ENCODE assay signal across 23 cellular contexts in genomic region chr4:55002431-55002830, GRCh38.
DNase-seq lines count a peak whose midpoint lies in the region; ATAC-seq, FAIRE-seq and TF ChIP-seq lines count a peak whose summit lies in the region.
"Had no signal": no experiment of that assay in that cellular context is flagged by ENCODE, and none has a peak within 500 bp of the region (broad histone marks: within the 10 kb centered on the region; RNA-seq: fewer than 3 reads in every experiment).

No MANE protein-coding gene starts in this region.

- TF ChIP-seq CTCF in OCI-LY3 (IDR thresholded peaks at IDR 0.05; ENCODE audit: low read depth, low read length): no peak
- no peak for TF ChIP-seq CTCF in keratinocyte (optimal IDR thresholded peaks at IDR 0.05 in 1 of 3, IDR thresholded peaks at IDR 0.05 in 1 of 3, conservative IDR thresholded peaks at IDR 0.05 in 1 of 3; ENCODE audit: extremely low read depth in 1 of 3, insufficient read depth in 2 of 3, low read length in 3 of 3)
- no peak for TF ChIP-seq CTCF in A673 (conservative IDR thresholded peaks at IDR 0.05; ENCODE audit: low read depth, low read length)

- H3K27ac ChIP-seq in OCI-LY3 (ENCODE audit: low read length) (no peak overlapping the region), keratinocyte (ENCODE audit: control insufficient read depth, insufficient read depth, low read length) (no peak overlapping the region), A673 (ENCODE audit: low read depth, low read length, poor library complexity, severe bottlenecking) (no peak overlapping the region)
- H3K27ac ChIP-seq: A549, GM23248 had no signal

- H3K9me3 ChIP-seq in OCI-LY3 (ENCODE audit: insufficient read depth, low read length) (no peaks in the 10 kb centered on the region), keratinocyte (ENCODE audit: control insufficient read depth, low read depth, low read length) (no peaks in the 10 kb centered on the region), A673 (ENCODE audit: low read depth, low read length, poor library complexity, severe bottlenecking) (no peaks in the 10 kb centered on the region)
- H3K9me3 ChIP-seq: A549 had no signal

- CTCF ChIA-PET in A673 (lab: Charles Lee): no interaction called here

- no TSS peak for BruUV-seq in A673 (replicated peaks; lab: Mats Ljungman, UMichigan)

- peaks cover 0 to 1% (median 0%) of the 10 kb centered on the region in 9 donors for H3K9me3 Mint-ChIP-seq in naive thymus-derived CD8-positive, alpha-beta T cell

- H3K4me2 ChIP-seq in OCI-LY3 (ENCODE audit: low read length) (0 out of 2 replicates have a peak overlapping the region, but pooled peaks have one; percentile 21), keratinocyte (ENCODE audit: control insufficient read depth, extremely low read depth, insufficient read depth, low read depth, low read length) (no peak overlapping the region)
- H3K4me2 ChIP-seq: A549 had no signal

- POLR2A ChIA-PET in naive thymus-derived CD8-positive, alpha-beta T cell (lab: Charles Lee): no interaction called here
- POLR2A ChIA-PET in A673 (lab: Charles Lee; ENCODE audit: low non-redundant PET): no interaction called here

- H3K36me3 ChIP-seq in OCI-LY3 (replicated peaks; ENCODE audit: low read depth, low read length) (no peaks in the 10 kb centered on the region), keratinocyte (ENCODE audit: control insufficient read depth in 2 of 2, extremely low read depth in 1 of 2, insufficient read depth in 2 of 2, low read length in 2 of 2) (no peaks in the 10 kb centered on the region), A673 (ENCODE audit: insufficient read depth, low read length, poor library complexity, severe bottlenecking) (no peaks in the 10 kb centered on the region)

- peak; percentile 63 for FAIRE-seq in keratinocyte (lab: Jason Lieb, UNC)
- FAIRE-seq: A549, GM12891, GM18507, H1 had no signal

- DNase-seq in LoVo (ENCODE audit: low spot score): peak; percentile 33
- peak; percentile 27 for DNase-seq in amniotic epithelial cell (ENCODE audit: low read depth)
- DNase-seq in keratinocyte (ENCODE audit: low read depth, low spot score): no peak
- DNase-seq in naive thymus-derived CD8-positive, alpha-beta T cell: no peak
- no peak for DNase-seq in A673 (ENCODE audit: low spot score)
- DNase-seq in activated effector memory CD4-positive, alpha-beta T cell treated with anti-CD3 and anti-CD28 coated beads, Interleukin-2, amount 50 U/mL, for 16 hours: no peak
- DNase-seq: 8988T; C1 segment of cervical spinal cord; Calu3; CD4-positive, alpha-beta memory T cell; COR-L47; DMS53; DMS79 treated with DMSO at 0.1 percent for 48 hours; GF-D8; GM23248; H7; HCEC 1CT had no signal

- H3K4me3 ChIP-seq in OCI-LY3 (ENCODE audit: low read length): no peak overlapping the region
- H3K4me3 ChIP-seq in keratinocyte (ENCODE audit: control insufficient read depth in 2 of 3, extremely low read depth in 1 of 3, insufficient read depth in 2 of 3, low read depth in 1 of 3, low read length in 3 of 3): no peak overlapping the region
- no peak overlapping the region for H3K4me3 ChIP-seq in A673 (ENCODE audit: low read depth, low read length, poor library complexity, severe bottlenecking)
- H3K4me3 ChIP-seq: A549, GM23248 had no signal

- H3K27me3 ChIP-seq in OCI-LY3 (ENCODE audit: low read depth, low read length) (no peaks in the 10 kb centered on the region), keratinocyte (ENCODE audit: control insufficient read depth, extremely low read depth, insufficient read depth, low read length) (peaks cover 9% of the 10 kb centered on the region), A673 (replicated peaks; ENCODE audit: insufficient read depth, low read depth, low read length, poor library complexity) (no peaks in the 10 kb centered on the region)

- no peak overlapping the region for H3K4me3 Mint-ChIP-seq in naive thymus-derived CD8-positive, alpha-beta T cell
- H3K4me3 Mint-ChIP-seq: CD4-positive, alpha-beta memory T cell had no signal

- intact Hi-C loops in A673 (cut with micrococcal nuclease; ENCODE audit: unreplicated experiment): loop anchor here (10.0 kb wide), 1 partner anchor 172 kb away; no protein-coding TSS in a partner anchor

- H3K9ac ChIP-seq in OCI-LY3 (ENCODE audit: low read length) (no peak overlapping the region), keratinocyte (ENCODE audit: control insufficient read depth, extremely low read depth, insufficient read depth, low read length) (no peak overlapping the region)
- H3K9ac ChIP-seq: GM23248 had no signal

- H2AFZ ChIP-seq in OCI-LY3 (ENCODE audit: low read depth, low read length): no peak overlapping the region
- H2AFZ ChIP-seq in keratinocyte (ENCODE audit: control insufficient read depth, low read length): no peak overlapping the region
- H2AFZ ChIP-seq: GM23248 had no signal

- dilution Hi-C loops in keratinocyte (cut with MboI; ENCODE audit: extremely low pct_ligation_motif_present, low sequenced_read_pairs): loop anchor here (25.0 kb wide), 1 partner anchor 310 kb away; no protein-coding TSS in a partner anchor

- peaks cover 28% of the 10 kb centered on the region for H3K4me1 ChIP-seq in OCI-LY3 (ENCODE audit: low read length)
- H3K4me1 ChIP-seq in keratinocyte (ENCODE audit: control insufficient read depth, extremely low read depth, insufficient read depth, low read length): no peaks in the 10 kb centered on the region
- H3K4me1 ChIP-seq in A673 (ENCODE audit: insufficient read depth, low read length, poor library complexity, severe bottlenecking): no peaks in the 10 kb centered on the region
- H3K4me1 ChIP-seq: A549 had no signal

- H3K79me2 ChIP-seq in OCI-LY3 (ENCODE audit: low read length): no peaks in the 10 kb centered on the region
- no peaks in the 10 kb centered on the region for H3K79me2 ChIP-seq in keratinocyte (ENCODE audit: control insufficient read depth, insufficient read depth, low read length)

- H3K27ac Mint-ChIP-seq in naive thymus-derived CD8-positive, alpha-beta T cell: no peak overlapping the region
- H3K27ac Mint-ChIP-seq: CD4-positive, alpha-beta memory T cell had no signal

- H4K20me1 ChIP-seq in OCI-LY3 (ENCODE audit: insufficient read depth, low read length): no peaks in the 10 kb centered on the region
- no peaks in the 10 kb centered on the region for H4K20me1 ChIP-seq in keratinocyte (ENCODE audit: control insufficient read depth, extremely low read depth, insufficient read depth, low read length)

- ATAC-seq in HG03439 (IDR thresholded peaks at IDR 0.05; ENCODE audit: unreplicated experiment): no peak
- ATAC-seq in naive thymus-derived CD8-positive, alpha-beta T cell: no peak
- ATAC-seq: A549 had no signal

- no peaks in the 10 kb centered on the region for H3K4me1 Mint-ChIP-seq in naive thymus-derived CD8-positive, alpha-beta T cell

- peaks cover 4 to 26% (median 19%) of the 10 kb centered on the region in 5 donors for H3K27me3 Mint-ChIP-seq in naive thymus-derived CD8-positive, alpha-beta T cell

- H3K36me3 Mint-ChIP-seq in naive thymus-derived CD8-positive, alpha-beta T cell: no peaks in the 10 kb centered on the region
- H3K36me3 Mint-ChIP-seq: CD4-positive, alpha-beta memory T cell had no signal

- no peaks in the 10 kb centered on the region for H3K9me1 ChIP-seq in keratinocyte (ENCODE audit: control insufficient read depth, extremely low read depth, insufficient read depth, low read length)

Comparison
In these comparisons a context has a peak if more than half of its experiments do, and no peak if none do; other contexts are left out.
1. DNase-seq: peak in LoVo (single experiment) and amniotic epithelial cell (single experiment); none in keratinocyte (single experiment), naive thymus-derived CD8-positive, alpha-beta T cell (0 of 10), A673 (single experiment) and activated effector memory CD4-positive, alpha-beta T cell treated with anti-CD3 and anti-CD28 coated beads, Interleukin-2, amount 50 U/mL, for 16 hours (single experiment).